Comparison of ENCODE assay signal across 10 cellular contexts in the genomic region with DNA sequence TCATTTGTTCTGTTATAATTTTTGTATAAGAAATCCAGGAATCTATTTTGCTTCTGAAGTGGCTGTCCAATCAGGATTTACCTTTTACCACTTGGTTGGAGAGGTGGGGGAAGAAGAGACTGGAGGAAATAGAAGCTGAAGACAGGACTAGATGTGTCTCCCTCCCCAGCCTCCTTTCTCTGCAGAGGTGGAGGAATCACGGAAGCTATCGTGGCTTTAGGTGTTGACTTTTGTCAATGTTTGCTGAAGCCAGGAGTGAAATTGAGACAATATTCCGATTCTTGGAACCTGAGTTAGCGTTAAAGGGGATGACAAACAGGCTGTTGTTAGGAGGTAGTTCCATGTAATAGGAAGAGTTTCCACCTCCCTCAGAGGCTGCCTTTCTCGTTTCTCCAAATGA.
"Had no signal": no experiment of that assay in that cellular context is flagged by ENCODE, and none has a peak within 500 bp of the region (broad histone marks: within the 10 kb centered on the region; RNA-seq: fewer than 3 reads in every experiment).

No MANE protein-coding gene starts in this region.

- H3K9me3 ChIP-seq: breast epithelium, lower lobe of right lung, sigmoid colon, suprapubic skin, upper lobe of right lung had no signal

- H3K4me3 ChIP-seq: breast epithelium, lower lobe of right lung, sigmoid colon, suprapubic skin, upper lobe of right lung had no signal

- H3K27me3 ChIP-seq: breast epithelium, sigmoid colon, suprapubic skin, upper lobe of right lung had no signal

- H3K4me3 Mint-ChIP-seq: activated naive CD8-positive, alpha-beta T cell treated with anti-CD3 and anti-CD28 coated beads for 36 hours; activated T-cell treated with anti-CD3 and anti-CD28 coated beads, Interleukin-2, amount 50 U/mL, for 4 hours; naive thymus-derived CD8-positive, alpha-beta T cell had no signal

- H3K27ac Mint-ChIP-seq: activated naive CD8-positive, alpha-beta T cell treated with anti-CD3 and anti-CD28 coated beads for 36 hours had no signal

- H3K27me3 Mint-ChIP-seq: activated naive CD8-positive, alpha-beta T cell treated with anti-CD3 and anti-CD28 coated beads for 36 hours had no signal

- DNase-seq: activated gamma-delta T cell; activated naive CD8-positive, alpha-beta T cell treated with anti-CD3 and anti-CD28 coated beads for 36 hours; lower lobe of right lung; sigmoid colon; stimulated activated naive CD4-positive, alpha-beta T cell treated with Interleukin-2 at 50 U/mL for 16 hours had no signal

- H3K36me3 Mint-ChIP-seq: activated naive CD8-positive, alpha-beta T cell treated with anti-CD3 and anti-CD28 coated beads for 36 hours; naive thymus-derived CD8-positive, alpha-beta T cell had no signal

- H3K9me3 Mint-ChIP-seq: activated naive CD8-positive, alpha-beta T cell treated with anti-CD3 and anti-CD28 coated beads for 36 hours; activated T-cell treated with anti-CD3 and anti-CD28 coated beads, Interleukin-2, amount 50 U/mL, for 4 hours; naive thymus-derived CD8-positive, alpha-beta T cell had no signal

- H3K36me3 ChIP-seq: breast epithelium, lower lobe of right lung, sigmoid colon, suprapubic skin, upper lobe of right lung had no signal

- H3K27ac ChIP-seq: breast epithelium, lower lobe of right lung, sigmoid colon, suprapubic skin, upper lobe of right lung had no signal

- H3K4me1 ChIP-seq: breast epithelium, lower lobe of right lung, upper lobe of right lung had no signal
